19 cellular contexts compared by ENCODE assay signal in the genomic region with DNA sequence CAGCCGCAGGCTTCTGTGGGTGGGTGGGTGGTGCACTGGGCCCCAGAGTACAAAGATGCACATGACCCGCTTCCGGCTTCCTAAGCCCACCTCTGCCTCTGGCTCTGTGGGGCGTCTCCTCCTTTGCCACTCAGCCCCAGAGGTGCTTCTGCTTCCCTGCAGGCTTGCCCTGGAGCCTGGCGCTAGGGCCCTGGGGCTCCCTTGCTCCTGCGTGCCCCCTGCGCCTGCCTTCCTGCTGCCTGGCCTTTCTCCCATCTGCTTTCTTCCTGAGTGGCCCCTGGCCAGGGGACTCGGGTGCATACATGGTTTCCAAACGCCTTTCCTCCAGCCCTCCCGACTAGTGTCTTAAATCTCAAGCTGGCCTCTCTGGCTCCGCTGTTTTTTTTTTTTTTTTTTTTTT. TPM values are rescaled to one million over a fixed set of nuclear protein-coding genes. Genes with fewer than 3 reads are reported as not detected.
A peak's percentile ranks its signal among the peaks of the same experiment; 100 is the strongest.
DNase-seq lines count a peak whose midpoint lies in the region; ATAC-seq and TF ChIP-seq lines count a peak whose summit lies in the region.
"Had no signal": no experiment of that assay in that cellular context is flagged by ENCODE, and none has a peak within 500 bp of the region (broad histone marks: within the 10 kb centered on the region; RNA-seq: fewer than 3 reads in every experiment).

No MANE protein-coding gene starts in this region.

- H3K9me3 Mint-ChIP-seq in CD4-positive, alpha-beta T cell = no peaks in the 10 kb centered on the region
- H3K9me3 Mint-ChIP-seq: CD14-positive monocyte, GM23338 had no signal

- peak overlapping the region; percentile 60 for H3K4me2 ChIP-seq in Loucy (ENCODE audit: low read depth, low read length, poor library complexity, severe bottlenecking)
- H3K4me2 ChIP-seq: GM23338 had no signal

- no peaks in the 10 kb centered on the region for H3K27me3 ChIP-seq in Loucy (ENCODE audit: insufficient read depth, low read length, poor library complexity, severe bottlenecking)
- H3K27me3 ChIP-seq in CD4-positive, alpha-beta T cell (ENCODE audit: control insufficient read depth, insufficient read depth, low read length) = no peaks in the 10 kb centered on the region

- H3K79me2 ChIP-seq in Loucy (ENCODE audit: insufficient read depth, low read length) = peaks cover 26% of the 10 kb centered on the region

- DNase-seq in C1 segment of cervical spinal cord (lab: John Stamatoyannopoulos, UW) = peak in 8 of 14 donors; percentile 9 to 90 (median 20)
- DNase-seq in coronary artery (ENCODE audit: low spot score) = no peak
- DNase-seq in substantia nigra (lab: John Stamatoyannopoulos, UW) = peak in 24 of 49 donors; percentile 5 to 82 (median 27)
- no peak for DNase-seq in omental fat pad (ENCODE audit: low spot score)
- DNase-seq in CD4-positive, alpha-beta T cell = no peak
- no peak for DNase-seq in NCI-H526 treated with DMSO at 0.1 percent for 48 hours (lab: John Stamatoyannopoulos, UW)
- DNase-seq: ACHN, COR-L47, DMS53, EL, HCEC 1CT, NCI-H1694 treated with DMSO at 0.1 percent for 48 hours, NCI-H82, SHP77 had no signal

- intact Hi-C loops in CD4-positive, alpha-beta T cell (cut with DNase I, micrococcal nuclease) = loop anchor here in 1 of 2 experiments (5.0 kb wide), 1 partner anchor 1169 kb away; no protein-coding TSS in a partner anchor

- no peak overlapping the region for H2AFZ ChIP-seq in Loucy (ENCODE audit: low read length)
- H2AFZ ChIP-seq: GM23338 had no signal

- H3K27ac Mint-ChIP-seq in CD4-positive, alpha-beta T cell = no peak overlapping the region
- H3K27ac Mint-ChIP-seq: GM23338 had no signal

- H3K4me3 ChIP-seq in Loucy (ENCODE audit: low read length, poor library complexity, severe bottlenecking) = no peak overlapping the region
- peak overlapping the region; percentile 9 for H3K4me3 ChIP-seq in coronary artery
- H3K4me3 ChIP-seq: GM23338, K562, SK-N-MC had no signal

- CTCF ChIA-PET in CD4-positive, alpha-beta T cell (lab: Charles Lee) = no interaction called here

- H3K4me1 ChIP-seq in Loucy (ENCODE audit: insufficient read depth, low read length, poor library complexity, severe bottlenecking) = peaks cover 28% of the 10 kb centered on the region

- H3K27ac ChIP-seq in coronary artery (peak overlapping the region in 1 of 2 donors; percentile 65), substantia nigra (ENCODE audit: low read depth, low read length, poor library complexity, severe bottlenecking) (peak overlapping the region; percentile 38)
- H3K27ac ChIP-seq in CD4-positive, alpha-beta T cell (ENCODE audit: low read depth, low read length) = no peak overlapping the region
- H3K27ac ChIP-seq: SK-N-MC had no signal

- H3K27me3 Mint-ChIP-seq in CD4-positive, alpha-beta T cell = no peaks in the 10 kb centered on the region

- POLR2A ChIA-PET in CD4-positive, alpha-beta T cell (lab: Charles Lee) = no interaction called here

- H3K36me3 ChIP-seq in Loucy (ENCODE audit: insufficient read depth, low read length) = no peaks in the 10 kb centered on the region

- no peak for TF ChIP-seq CTCF in Loucy (conservative IDR thresholded peaks at IDR 0.05; ENCODE audit: low read length)
- TF ChIP-seq CTCF in coronary artery (IDR thresholded peaks at IDR 0.05) = no peak
- no peak for TF ChIP-seq CTCF in omental fat pad (IDR thresholded peaks at IDR 0.05)
- TF ChIP-seq CTCF in CD4-positive, alpha-beta T cell (IDR thresholded peaks at IDR 0.05) = no peak

- H3K4me3 Mint-ChIP-seq in CD4-positive, alpha-beta T cell = no peak overlapping the region
- H3K4me3 Mint-ChIP-seq: CD14-positive monocyte, GM23338 had no signal

- peaks cover 4% of the 10 kb centered on the region for H4K20me1 ChIP-seq in Loucy (ENCODE audit: insufficient read depth, low read length, poor library complexity, severe bottlenecking)

- H3K9me3 ChIP-seq in Loucy (ENCODE audit: insufficient read depth, low read depth, low read length) = no peaks in the 10 kb centered on the region
- H3K9me3 ChIP-seq in CD4-positive, alpha-beta T cell (ENCODE audit: control insufficient read depth, low read length) = no peaks in the 10 kb centered on the region

- H3K9ac ChIP-seq in Loucy (ENCODE audit: low read depth, low read length, poor library complexity, severe bottlenecking) = peak overlapping the region; percentile 35

- ATAC-seq in omental fat pad (ENCODE audit: low FRiP score) = no peak
- ATAC-seq in CD4-positive, alpha-beta T cell (ENCODE audit: poor library complexity) = no peak
- ATAC-seq: GM23338, K562 had no signal

- H3K4me1 Mint-ChIP-seq in CD4-positive, alpha-beta T cell (ENCODE audit: low read depth) = peaks cover 33% of the 10 kb centered on the region

- H3K9me2 ChIP-seq in Loucy (replicated peaks; ENCODE audit: low read depth, low read length) = no peaks in the 10 kb centered on the region

- H3K36me3 Mint-ChIP-seq in CD4-positive, alpha-beta T cell (ENCODE audit: low read depth) = no peaks in the 10 kb centered on the region

- H3F3A ChIP-seq in Loucy (ENCODE audit: low read depth) = no peaks in the 10 kb centered on the region

RNA-seq across cellular contexts. Expression of a gene that starts 3.4 kb away (rescaled TPM):
- 10 to 100 TPM; 21.4 to 55.6 (median 33.2) TPM for total RNA-seq in omental fat pad
- 10 to 100 TPM; 19.3 to 21.7 TPM for total RNA-seq in CD4-positive, alpha-beta T cell

Comparison
In these comparisons a context has a peak if more than half of its experiments do, and no peak if none do; other contexts are left out.
1. DNase-seq: peak in C1 segment of cervical spinal cord (8 of 14); none in coronary artery (single experiment), omental fat pad (single experiment), CD4-positive, alpha-beta T cell (0 of 10) and NCI-H526 treated with DMSO at 0.1 percent for 48 hours (single experiment).